In the genomic region with DNA sequence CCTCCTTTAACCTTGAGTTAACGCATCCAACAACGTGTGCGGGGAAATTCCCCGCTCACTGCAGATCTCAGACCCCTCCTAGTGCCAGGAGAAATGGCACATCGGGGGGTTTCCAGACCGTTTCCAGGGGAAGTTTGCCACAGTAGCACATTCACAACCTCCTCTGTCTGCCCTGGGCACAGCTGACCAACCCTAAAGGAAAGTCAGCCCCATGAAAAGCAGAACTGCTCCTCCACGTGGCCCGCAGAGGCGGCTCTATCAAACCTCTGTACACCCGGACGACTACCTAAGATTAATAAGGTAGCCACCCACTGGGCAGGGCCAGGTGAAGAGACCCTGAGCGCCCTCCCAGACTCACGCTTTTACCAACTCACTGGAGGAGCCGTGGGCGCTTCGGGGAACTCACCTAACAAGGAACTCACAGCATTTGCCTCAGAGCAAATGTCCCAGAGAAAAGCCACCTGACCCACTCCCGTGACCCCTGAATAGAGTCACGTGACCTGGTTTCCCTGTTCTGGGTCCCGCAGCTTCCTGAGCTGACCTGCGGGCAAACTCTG, we compare ENCODE assay signal across 8 cellular contexts. TPM values are rescaled to one million over a fixed set of nuclear protein-coding genes. Genes with fewer than 3 reads are reported as not detected.
DNase-seq lines count a peak whose midpoint lies in the region; ATAC-seq, FAIRE-seq and TF ChIP-seq lines count a peak whose summit lies in the region.

No MANE protein-coding gene starts in this region.

- peaks cover 60% of the 10 kb centered on the region for H3K4me1 Mint-ChIP-seq in T-helper 17 cell
- H3K4me1 Mint-ChIP-seq in neural crest cell = peaks cover 17% of the 10 kb centered on the region

- H3K9ac ChIP-seq in GM12878 (ENCODE audit: control insufficient read depth, insufficient read depth, low read length) = peak overlapping the region; percentile 99
- H3K9ac ChIP-seq in PC-3 (ENCODE audit: low read length) = no peak overlapping the region

- H3K27me3 ChIP-seq in GM12878 (replicated peaks in 1 of 2; ENCODE audit: control insufficient read depth in 2 of 2, insufficient read depth in 2 of 2, low read length in 1 of 2) (no peaks in the 10 kb centered on the region), transverse colon (no peaks in the 10 kb centered on the region), PC-3 (ENCODE audit: low read length) (no peaks in the 10 kb centered on the region)

- TF ChIP-seq RAD21 in GM12878 (IDR thresholded peaks at IDR 0.05; ENCODE audit: insufficient read depth, low read depth, low read length) = peak; percentile 44; the same call in 1 of the 2 replicates

- peak in 1 of 2 experiments; percentile 13; a peak in 1 of 4 replicates for TF ChIP-seq EP300 in GM12878 (IDR thresholded peaks at IDR 0.05; ENCODE audit: borderline replicate concordance in 1 of 2, control insufficient read depth in 1 of 2, low read depth in 2 of 2, low read length in 2 of 2)
- no peak for TF ChIP-seq EP300 in transverse colon (IDR thresholded peaks at IDR 0.05; ENCODE audit: low read depth)

- H4K20me1 ChIP-seq in GM12878 (ENCODE audit: control insufficient read depth, insufficient read depth) (no peaks in the 10 kb centered on the region), PC-3 (ENCODE audit: low read length) (no peaks in the 10 kb centered on the region)

- H3F3A ChIP-seq in PC-3 (ENCODE audit: low read length, unreplicated experiment) = peaks cover 8% of the 10 kb centered on the region

- intact Hi-C loops in GM12878 (cut with micrococcal nuclease; ENCODE audit: unreplicated experiment) = loop anchor here (1.0 to 5.0 kb wide), 4 partner anchors 133 to 308 kb away; no protein-coding TSS in a partner anchor
- intact Hi-C loops in transverse colon (cut with DNase I; ENCODE audit: low total_unique reads) = loop anchor here (1.0 kb wide), 1 partner anchor 49 kb away; no protein-coding TSS in a partner anchor
- intact Hi-C loops in PC-3 (cut with micrococcal nuclease) = no loop called here

- TF ChIP-seq POLR2A in GM18526 (IDR thresholded peaks at IDR 0.05; ENCODE audit: extremely low read depth, insufficient read length) (peak; percentile 56), GM12878 (IDR thresholded peaks at IDR 0.05; ENCODE audit: low read depth, low read length) (peak; percentile 78), transverse colon (IDR thresholded peaks at IDR 0.05) (peak; percentile 7), H54 (IDR thresholded peaks at IDR 0.05; ENCODE audit: low read depth, low read length) (no peak)

- DNase-seq in T-helper 17 cell (peak; percentile 59 to 78 (median 74)), GM12878 (ENCODE audit: low read depth, low spot score) (peak; percentile 83), neural crest cell (ENCODE audit: low read depth, low spot score) (no peak), transverse colon (peak; percentile 64), PC-3 (no peak), H54 (ENCODE audit: insufficient read length, low spot score) (no peak)

- no peaks in the 10 kb centered on the region for H3K9me2 ChIP-seq in PC-3 (replicated peaks; ENCODE audit: low read length)

- SMC1A ChIA-PET in GM12878 (lab: Charles Lee; ENCODE audit: uncharacterized antibody, unreplicated experiment) = interaction anchor here (0.9 to 4.0 kb wide), 12 partner anchors 10 to 312 kb away, joined by 4 to 19 read pairs (median 6); a partner anchor contains a TSS

- peak; percentile 2 to 30 (median 20); a peak in 3 of 6 replicates for TF ChIP-seq CTCF in GM12878 (IDR thresholded peaks at IDR 0.05 in 2 of 3, conservative IDR thresholded peaks at IDR 0.05 in 1 of 3; ENCODE audit: control insufficient read depth in 2 of 3, extremely low read depth in 1 of 3, insufficient read depth in 1 of 3, low read depth in 3 of 3, low read length in 3 of 3)
- no peak for TF ChIP-seq CTCF in neural crest cell (conservative IDR thresholded peaks at IDR 0.05)
- no peak for TF ChIP-seq CTCF in transverse colon (IDR thresholded peaks at IDR 0.05)
- TF ChIP-seq CTCF in PC-3 (conservative IDR thresholded peaks at IDR 0.05; ENCODE audit: low read depth, low read length) = no peak

- H3K9me3 ChIP-seq in T-helper 17 cell (ENCODE audit: control insufficient read depth, low read length, poor library complexity, severe bottlenecking) = no peaks in the 10 kb centered on the region
- H3K9me3 ChIP-seq in GM12878 (replicated peaks; ENCODE audit: control insufficient read depth, insufficient read depth, low read length) = no peaks in the 10 kb centered on the region
- H3K9me3 ChIP-seq in transverse colon = no peaks in the 10 kb centered on the region
- no peaks in the 10 kb centered on the region for H3K9me3 ChIP-seq in PC-3 (ENCODE audit: low read length)

- H3K36me3 Mint-ChIP-seq in T-helper 17 cell (ENCODE audit: low read depth) (peaks cover 2% of the 10 kb centered on the region), neural crest cell (ENCODE audit: low read depth) (peaks cover 5% of the 10 kb centered on the region)

- peak overlapping the region; percentile 98 for H3K27ac ChIP-seq in GM12878 (ENCODE audit: control insufficient read depth, insufficient read depth)
- H3K27ac ChIP-seq in transverse colon = peak overlapping the region; percentile 75 to 85 (median 82)
- no peak overlapping the region for H3K27ac ChIP-seq in PC-3 (ENCODE audit: low read length)

- ATAC-seq in HG02938 (IDR thresholded peaks at IDR 0.05; ENCODE audit: unreplicated experiment) = peak; percentile 45
- ATAC-seq in T-helper 17 cell = peak; percentile 76
- peak; percentile 72 for ATAC-seq in GM12878
- no peak for ATAC-seq in PC-3

- H3K4me3 Mint-ChIP-seq in T-helper 17 cell = peak overlapping the region; percentile 96
- H3K4me3 Mint-ChIP-seq in neural crest cell = no peak overlapping the region

- peak; percentile 70 for FAIRE-seq in GM12878 (lab: Jason Lieb, UNC)
- FAIRE-seq in H54 (lab: Jason Lieb, UNC) = no peak

- H3K4me3 ChIP-seq in GM12878 (peak overlapping the region; percentile 52), transverse colon (peak overlapping the region in 1 of 4 donors; percentile 27), PC-3 (ENCODE audit: low read length) (no peak overlapping the region)

- peaks cover 30% of the 10 kb centered on the region for H3K79me2 ChIP-seq in GM12878 (ENCODE audit: control insufficient read depth, insufficient read depth, low read length)
- no peaks in the 10 kb centered on the region for H3K79me2 ChIP-seq in PC-3 (ENCODE audit: low read length)

- no peaks in the 10 kb centered on the region for H3K9me3 Mint-ChIP-seq in neural crest cell

- H3K27me3 Mint-ChIP-seq in T-helper 17 cell = no peaks in the 10 kb centered on the region
- H3K27me3 Mint-ChIP-seq in neural crest cell (ENCODE audit: low read depth) = no peaks in the 10 kb centered on the region

- peak overlapping the region; percentile 100 for H3K27ac Mint-ChIP-seq in T-helper 17 cell
- peak overlapping the region; percentile 38 for H3K27ac Mint-ChIP-seq in neural crest cell (ENCODE audit: unreplicated experiment)

- H2AFZ ChIP-seq in GM12878 (ENCODE audit: control insufficient read depth, low read depth, low read length) (peak overlapping the region; percentile 76), PC-3 (ENCODE audit: low read length) (no peak overlapping the region)

- 2% methylated on average over 20 of the region's 20 CpGs for WGBS in GM12878 (ENCODE audit: insufficient coverage, insufficient replicate concordance, low lambda C conversion rate, missing lambda C conversion rate)
- WGBS in transverse colon (ENCODE audit: low coverage in 1 of 2), 2 donors = 56 to 57% methylated on average over 4 to 20 of the region's 20 CpGs

- POLR2A ChIA-PET in GM12878 (lab: Charles Lee) = interaction anchor here (0.6 to 1.4 kb wide), 7 partner anchors 15 to 312 kb away, joined by 3 to 4 read pairs (median 4); a partner anchor contains a TSS
- POLR2A ChIA-PET in PC-3 (lab: Charles Lee; ENCODE audit: unreplicated experiment) = no interaction called here

- H3K4me1 ChIP-seq in GM12878 (ENCODE audit: control insufficient read depth, insufficient read depth, low read length) (peaks cover 63% of the 10 kb centered on the region), transverse colon (peaks cover 0 to 33% (median 6%) of the 10 kb centered on the region in 4 donors), PC-3 (ENCODE audit: insufficient read depth, low read length) (peaks cover 22% of the 10 kb centered on the region)

- H3K36me3 ChIP-seq in GM12878 (ENCODE audit: control insufficient read depth in 2 of 2, insufficient read depth in 2 of 2, low read length in 1 of 2) (no peaks in the 10 kb centered on the region), transverse colon (no peaks in the 10 kb centered on the region), PC-3 (ENCODE audit: low read depth, low read length) (no peaks in the 10 kb centered on the region)

- CTCF ChIA-PET in GM12878 (lab: Yijun Ruan, JAX) (interaction anchor here (0.9 to 1.7 kb wide), 8 partner anchors 18 to 300 kb away, joined by 3 to 11 read pairs (median 4); no protein-coding TSS in a partner anchor), PC-3 (lab: Charles Lee) (no interaction called here)

- H3K4me2 ChIP-seq in GM12878 (ENCODE audit: control insufficient read depth, insufficient read depth) (peak overlapping the region; percentile 97), PC-3 (ENCODE audit: low read length) (no peak overlapping the region)

- in situ Hi-C loops in GM12878 (cut with MboI) (loop anchor here (5.0 kb wide), 1 partner anchor 268 kb away; no protein-coding TSS in a partner anchor), transverse colon (cut with MboI; ENCODE audit: low pct_ligation_motif_present in 1 of 4, low pct_unique_long_range_greater_than_20kb in 1 of 4, low sequenced_read_pairs in 3 of 4) (no loop called here)

- BruUV-seq in GM12878 (replicated peaks; lab: Mats Ljungman, UMichigan) (TSS peak; percentile 84), PC-3 (replicated peaks; lab: Mats Ljungman, UMichigan) (no TSS peak)

- RAD21 ChIA-PET in GM12878 (lab: Charles Lee; ENCODE audit: unreplicated experiment) = interaction anchor here (0.6 to 3.4 kb wide), 14 partner anchors 12 to 312 kb away, joined by 3 to 15 read pairs (median 8); a partner anchor contains a TSS

RNA-seq across cellular contexts. Expression of a gene that starts 8.6 kb away (rescaled TPM):
- 10 to 100 TPM; 30.6 to 34.4 TPM for total RNA-seq in T-helper 17 cell
- total RNA-seq in GM12878 (2013; cell fraction: nucleolus; rRNA removed) = 37.0 and 37.5 TPM in 2 replicates
- 57.4 and 61.7 TPM in 2 replicates for total RNA-seq in GM12878 (2014; rRNA removed)
- 56.1 and 58.2 TPM in 2 replicates for total RNA-seq in GM12878 (2014; rRNA removed; fragmentation: Illumina TruSeq; extraction: Trizol)
- 48.4 and 48.7 TPM in 2 replicates for total RNA-seq in GM12878 (2021)
- polyA plus RNA-seq in GM12878 (2011; ENCODE audit: low read depth) = 13.6 TPM
- 67.0 and 72.7 TPM in 2 replicates for polyA plus RNA-seq in GM12878 (2011; rRNA removed)
- 54.9 and 58.4 TPM in 2 replicates for polyA plus RNA-seq in GM12878 (2011; cell fraction: cytosol; rRNA removed)
- 39.8 and 44.2 TPM in 2 replicates for polyA plus RNA-seq in GM12878 (2011; cell fraction: nucleus; rRNA removed)
- polyA plus RNA-seq in GM12878 (2012) = 17.1 and 17.4 TPM in 2 replicates
- polyA plus RNA-seq in GM12878 (2014; fragmentation: Illumina TruSeq; extraction: Trizol) = 55.9 and 60.8 TPM in 2 replicates
- polyA plus RNA-seq in GM12878 (2014; fragmentation: Nextera tagmentation; extraction: Ambion mirVana) = 10 to 100 TPM; 13.6 to 14.2 TPM
- polyA plus RNA-seq in GM12878 (2014; rRNA removed) = 45.8 and 47.5 TPM in 2 replicates
- polyA plus RNA-seq in GM12878 (2016; fragmentation: Nextera tagmentation; extraction: Ambion mirVana) = 10 to 100 TPM; 25.6 to 29.7 TPM
- polyA minus RNA-seq in GM12878 (2011; rRNA and poly(A)+ RNA removed) = 54.0 and 66.9 TPM in 2 replicates
- 20.7 and 26.9 TPM in 2 replicates for polyA minus RNA-seq in GM12878 (2011; cell fraction: cytosol; rRNA and poly(A)+ RNA removed)
- polyA minus RNA-seq in GM12878 (2011; cell fraction: nucleus; rRNA and poly(A)+ RNA removed) = 10.5 and 16.4 TPM in 2 replicates
- 30.7 and 31.7 TPM in 2 replicates for total RNA-seq in neural crest cell
- 10 to 100 TPM in 3 of 4 donors, 1 to 10 TPM in 1; 6.6 to 15.3 (median 11.7) TPM for total RNA-seq in transverse colon
- 11.3 and 12.4 TPM in 2 replicates for total RNA-seq in PC-3 (2014; rRNA removed)

Comparison
In these comparisons a context has a peak if more than half of its experiments do, and no peak if none do; other contexts are left out.
1. DNase-seq: peak in T-helper 17 cell (3 of 3), GM12878 (single experiment) and transverse colon (single experiment); none in neural crest cell (single experiment), PC-3 (single experiment) and H54 (single experiment).
2. CTCF ChIP-seq: peak in GM12878 (3 of 3); none in neural crest cell (single experiment), transverse colon (0 of 5) and PC-3 (single experiment).